In genomic region chr16:22646948-22647556, GRCh38 we compare ENCODE assay signal across 29 cellular contexts.
"Had no signal": no experiment of that assay in that cellular context is flagged by ENCODE, and none has a peak within 500 bp of the region (broad histone marks: within the 10 kb centered on the region; RNA-seq: fewer than 3 reads in every experiment).

No MANE protein-coding gene starts in this region.

- ATAC-seq: activated CD8-positive, alpha-beta T cell treated with anti-CD3 and anti-CD28 coated beads for 36 hours; activated naive CD8-positive, alpha-beta T cell treated with anti-CD3 and anti-CD28 coated beads, Interleukin-2, amount 50 U/mL, for 24 hours; activated T-cell treated with anti-CD3 and anti-CD28 coated beads, Interleukin-2, amount 50 U/mL, for 4 hours had no signal

- H3K4me2 ChIP-seq: KMS-11, SK-N-SH had no signal

- H3K4me3 ChIP-seq: SJSA1 had no signal

- H3K9ac ChIP-seq: KMS-11, SK-N-SH had no signal

- H3K4me3 Mint-ChIP-seq: activated CD4-positive, alpha-beta T cell treated with anti-CD3 and anti-CD28 coated beads, Interleukin-2, amount 10 ng/mL, durations not matched to agents 24 days and 14 days; activated CD8-positive, alpha-beta T cell treated with anti-CD3 and anti-CD28 coated beads for 36 hours; activated naive CD4-positive, alpha-beta T cell treated with anti-CD3 and anti-CD28 coated beads, Interleukin-2, amount 10 ng/mL, durations not matched to agents 7 days and 5 days; activated naive CD8-positive, alpha-beta T cell; activated naive CD8-positive, alpha-beta T cell treated with anti-CD3 and anti-CD28 coated beads, Interleukin-2, amount 50 U/mL, for 24 hours; activated T-cell treated with anti-CD3 and anti-CD28 coated beads, Interleukin-2, amount 50 U/mL, for 4 hours; T-helper 1 cell treated with Interleukin-12 subunit alpha and Interleukin-12 subunit beta and Interleukin-4 antibody, amounts not matched to agents 30 μg/mL and 1 μg/mL, for 36 hours; T-helper 2 cell treated with Interferon-gamma antibody and Interleukin-4, amounts not matched to agents 5 μg/mL and 100 μg/mL, for 36 hours had no signal

- DNase-seq: activated CD4-positive, alpha-beta T cell treated with anti-CD3 and anti-CD28 coated beads, Interleukin-2, amount 10 ng/mL, durations not matched to agents 24 days and 14 days; activated CD4-positive, alpha-beta T cell treated with anti-CD3 and anti-CD28 coated beads, Interleukin-2, amount 50 U/mL, for 4 hours; activated CD8-positive, alpha-beta T cell treated with anti-CD3 and anti-CD28 coated beads for 36 hours; activated effector memory CD4-positive, alpha-beta T cell treated with Interleukin-2 at 50 U/mL for 16 hours; activated naive CD4-positive, alpha-beta T cell treated with anti-CD3 and anti-CD28 coated beads, Interleukin-2, amount 10 ng/mL, durations not matched to agents 7 days and 5 days; activated naive CD8-positive, alpha-beta T cell treated with anti-CD3 and anti-CD28 coated beads, Interleukin-2, amount 50 U/mL, for 24 hours; activated T-cell treated with anti-CD3 and anti-CD28 coated beads for 4 hours; activated T-cell treated with anti-CD3 and anti-CD28 coated beads, Interleukin-2, amount 50 U/mL, for 4 hours; anterior cingulate cortex; brain microvascular endothelial cell; central memory CD4-positive, alpha-beta T cell; MM.1S; MV-4-11; NCI-H1092; NCI-H1417; NCI-H146; NCI-H187 treated with DMSO at 0.1 percent for 48 hours; NCI-H2081; NCI-H345; NCI-H524 treated with DMSO at 0.1 percent for 48 hours; Right ventricle myocardium superior; SK-N-SH had no signal

- H3K27me3 Mint-ChIP-seq: activated CD4-positive, alpha-beta T cell treated with anti-CD3 and anti-CD28 coated beads, Interleukin-2, amount 10 ng/mL, durations not matched to agents 24 days and 14 days; activated naive CD4-positive, alpha-beta T cell treated with anti-CD3 and anti-CD28 coated beads, Interleukin-2, amount 10 ng/mL, durations not matched to agents 7 days and 5 days; activated naive CD8-positive, alpha-beta T cell had no signal

- H3K9me3 ChIP-seq: SJSA1, SK-N-SH had no signal

- H3K27ac ChIP-seq: brain microvascular endothelial cell, KMS-11, SJSA1 had no signal

- H3K36me3 Mint-ChIP-seq: activated naive CD4-positive, alpha-beta T cell treated with anti-CD3 and anti-CD28 coated beads, Interleukin-2, amount 10 ng/mL, durations not matched to agents 7 days and 5 days; activated naive CD8-positive, alpha-beta T cell had no signal

- H3K27ac Mint-ChIP-seq: activated CD4-positive, alpha-beta T cell treated with anti-CD3 and anti-CD28 coated beads, Interleukin-2, amount 10 ng/mL, durations not matched to agents 24 days and 14 days; activated CD8-positive, alpha-beta T cell treated with anti-CD3 and anti-CD28 coated beads for 36 hours; activated naive CD4-positive, alpha-beta T cell treated with anti-CD3 and anti-CD28 coated beads, Interleukin-2, amount 10 ng/mL, durations not matched to agents 7 days and 5 days; activated naive CD8-positive, alpha-beta T cell; activated naive CD8-positive, alpha-beta T cell treated with anti-CD3 and anti-CD28 coated beads, Interleukin-2, amount 50 U/mL, for 24 hours; T-helper 1 cell treated with Interleukin-12 subunit alpha and Interleukin-12 subunit beta and Interleukin-4 antibody, amounts not matched to agents 30 μg/mL and 1 μg/mL, for 36 hours; T-helper 2 cell treated with Interferon-gamma antibody and Interleukin-4, amounts not matched to agents 5 μg/mL and 100 μg/mL, for 36 hours had no signal

- FAIRE-seq: colon, TTC549 had no signal

- H3K4me1 Mint-ChIP-seq: activated CD4-positive, alpha-beta T cell treated with anti-CD3 and anti-CD28 coated beads, Interleukin-2, amount 10 ng/mL, durations not matched to agents 24 days and 14 days; activated naive CD4-positive, alpha-beta T cell treated with anti-CD3 and anti-CD28 coated beads, Interleukin-2, amount 10 ng/mL, durations not matched to agents 7 days and 5 days; activated naive CD8-positive, alpha-beta T cell treated with anti-CD3 and anti-CD28 coated beads, Interleukin-2, amount 50 U/mL, for 24 hours had no signal

- H3K36me3 ChIP-seq: brain microvascular endothelial cell, SJSA1 had no signal

- H3K9me3 Mint-ChIP-seq: activated CD4-positive, alpha-beta T cell treated with anti-CD3 and anti-CD28 coated beads, Interleukin-2, amount 10 ng/mL, durations not matched to agents 24 days and 14 days; activated CD8-positive, alpha-beta T cell treated with anti-CD3 and anti-CD28 coated beads for 36 hours; activated naive CD8-positive, alpha-beta T cell treated with anti-CD3 and anti-CD28 coated beads, Interleukin-2, amount 50 U/mL, for 24 hours; activated T-cell treated with anti-CD3 and anti-CD28 coated beads, Interleukin-2, amount 50 U/mL, for 4 hours; T-helper 1 cell treated with Interleukin-12 subunit alpha and Interleukin-12 subunit beta and Interleukin-4 antibody, amounts not matched to agents 30 μg/mL and 1 μg/mL, for 36 hours; T-helper 2 cell treated with Interferon-gamma antibody and Interleukin-4, amounts not matched to agents 5 μg/mL and 100 μg/mL, for 36 hours had no signal
